In the genomic region with DNA sequence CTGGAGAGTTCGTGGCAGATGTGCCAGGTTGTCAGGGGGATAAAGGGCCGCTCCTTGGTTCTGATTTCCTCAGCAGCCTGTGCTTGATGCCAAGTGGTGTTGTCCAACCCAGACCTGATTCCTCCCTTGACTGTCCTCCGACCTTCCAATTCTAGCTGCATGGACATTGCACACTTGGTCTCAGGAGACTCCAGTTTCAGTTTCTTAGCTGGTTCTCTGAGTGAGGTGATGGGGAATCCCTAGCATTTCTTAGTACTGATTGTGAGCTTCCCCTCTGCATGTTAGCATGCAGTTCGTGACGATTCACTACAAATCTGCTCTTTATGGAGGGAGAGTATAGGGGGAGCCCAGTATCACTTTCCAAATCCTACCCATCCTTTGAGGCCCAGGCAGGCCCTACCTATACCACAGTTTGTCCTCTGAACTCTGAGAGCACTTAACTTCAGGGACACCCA, we compare ENCODE assay signal across 14 cellular contexts. TPM values are rescaled to one million over a fixed set of nuclear protein-coding genes. Genes with fewer than 3 reads are reported as not detected.
DNase-seq lines count a peak whose midpoint lies in the region; ATAC-seq lines count a peak whose summit lies in the region.
"Had no signal": no experiment of that assay in that cellular context is flagged by ENCODE, and none has a peak within 500 bp of the region (broad histone marks: within the 10 kb centered on the region; RNA-seq: fewer than 3 reads in every experiment).

No MANE protein-coding gene starts in this region.

- peak; percentile 53 for DNase-seq in activated CD8-positive, alpha-beta T cell treated with anti-CD3 and anti-CD28 coated beads, Interleukin-2, amount 10 ng/mL, durations not matched to agents 7 days and 5 days
- no peak for DNase-seq in NCI-H1417 treated with DMSO at 0.1 percent for 48 hours (lab: John Stamatoyannopoulos, UW)
- no peak for DNase-seq in NCI-H1436 treated with DMSO at 0.1 percent for 48 hours (lab: John Stamatoyannopoulos, UW)
- DNase-seq in NCI-H526 treated with DMSO at 0.1 percent for 48 hours (lab: John Stamatoyannopoulos, UW) = no peak
- DNase-seq in SK-N-DZ (ENCODE audit: low spot score) = no peak
- DNase-seq: adrenal gland; effector CD4-positive, alpha-beta T cell; H7; NCI-H2081; PC-9; uterus had no signal

- H3K9me3 Mint-ChIP-seq in activated CD8-positive, alpha-beta T cell treated with anti-CD3 and anti-CD28 coated beads, Interleukin-2, amount 10 ng/mL, durations not matched to agents 7 days and 5 days (ENCODE audit: insufficient read depth) = peaks cover 17% of the 10 kb centered on the region

- H3K4me3 Mint-ChIP-seq in activated CD8-positive, alpha-beta T cell treated with anti-CD3 and anti-CD28 coated beads, Interleukin-2, amount 10 ng/mL, durations not matched to agents 7 days and 5 days = peak overlapping the region; percentile 16

- no peak overlapping the region; a peak in 2 of 22 replicates for H3K9ac ChIP-seq in BLaER1 treated with 17β-estradiol and CSF1 and Interleukin-3, amounts not matched to agents 10 nM and 100 nM

- no peak overlapping the region for H3K27ac ChIP-seq in BLaER1 treated with 17β-estradiol and CSF1 and Interleukin-3, amounts not matched to agents 10 nM and 100 nM
- H3K27ac ChIP-seq: adrenal gland, PC-9, uterus had no signal

- CTCF ChIA-PET in activated CD8-positive, alpha-beta T cell treated with anti-CD3 and anti-CD28 coated beads, Interleukin-2, amount 10 ng/mL, durations not matched to agents 7 days and 5 days (lab: Charles Lee) = interaction anchor here (0.6 to 4.7 kb wide), 17 partner anchors 9 to 919 kb away, joined by 3 to 31 read pairs (median 9); a partner anchor contains a TSS

- peaks cover 12 to 30% (median 21%) of the 10 kb centered on the region in 11 experiments for H3K9me3 ChIP-seq in BLaER1 treated with 17β-estradiol and CSF1 and Interleukin-3, amounts not matched to agents 10 nM and 100 nM (replicated peaks in 1 of 11)
- H3K9me3 ChIP-seq: uterus had no signal

- H3K4me1 Mint-ChIP-seq in activated CD8-positive, alpha-beta T cell treated with anti-CD3 and anti-CD28 coated beads, Interleukin-2, amount 10 ng/mL, durations not matched to agents 7 days and 5 days (ENCODE audit: low read depth) = peaks cover 63% of the 10 kb centered on the region

- POLR2A ChIA-PET in activated CD8-positive, alpha-beta T cell treated with anti-CD3 and anti-CD28 coated beads, Interleukin-2, amount 10 ng/mL, durations not matched to agents 7 days and 5 days (lab: Charles Lee) = interaction anchor here (0.8 to 4.9 kb wide), 15 partner anchors 8 to 70 kb away, joined by 3 to 68 read pairs (median 4); a partner anchor contains a TSS

- no peaks in the 10 kb centered on the region for H3K27me3 Mint-ChIP-seq in activated CD8-positive, alpha-beta T cell treated with anti-CD3 and anti-CD28 coated beads, Interleukin-2, amount 10 ng/mL, durations not matched to agents 7 days and 5 days (ENCODE audit: low read depth)

- H3K27ac Mint-ChIP-seq in activated CD8-positive, alpha-beta T cell treated with anti-CD3 and anti-CD28 coated beads, Interleukin-2, amount 10 ng/mL, durations not matched to agents 7 days and 5 days = peak overlapping the region; percentile 89

- H3K4me3 ChIP-seq in BLaER1 treated with 17β-estradiol and CSF1 and Interleukin-3, amounts not matched to agents 10 nM and 100 nM = no peak overlapping the region
- H3K4me3 ChIP-seq: adrenal gland, PC-9, uterus had no signal

- no peaks in the 10 kb centered on the region for H3K36me3 ChIP-seq in BLaER1 treated with 17β-estradiol and CSF1 and Interleukin-3, amounts not matched to agents 10 nM and 100 nM
- H3K36me3 ChIP-seq: adrenal gland, uterus had no signal

- no peaks in the 10 kb centered on the region for H4K20me1 ChIP-seq in BLaER1 treated with 17β-estradiol and CSF1 and Interleukin-3, amounts not matched to agents 10 nM and 100 nM

- H3K4me1 ChIP-seq in BLaER1 treated with 17β-estradiol and CSF1 and Interleukin-3, amounts not matched to agents 10 nM and 100 nM = peaks cover 27 to 32% (median 30%) of the 10 kb centered on the region in 10 experiments
- H3K4me1 ChIP-seq: adrenal gland, uterus had no signal

- peak; percentile 77 for ATAC-seq in GM18868 (IDR thresholded peaks at IDR 0.05; ENCODE audit: unreplicated experiment)
- ATAC-seq in HG02938 (IDR thresholded peaks at IDR 0.05; ENCODE audit: unreplicated experiment) = peak; percentile 81
- peak; percentile 67 for ATAC-seq in activated CD8-positive, alpha-beta T cell treated with anti-CD3 and anti-CD28 coated beads, Interleukin-2, amount 10 ng/mL, durations not matched to agents 7 days and 5 days

- H3K27me3 ChIP-seq in BLaER1 treated with 17β-estradiol and CSF1 and Interleukin-3, amounts not matched to agents 10 nM and 100 nM = no peaks in the 10 kb centered on the region
- H3K27me3 ChIP-seq: adrenal gland, uterus had no signal

- peaks cover 31% of the 10 kb centered on the region for H3K36me3 Mint-ChIP-seq in activated CD8-positive, alpha-beta T cell treated with anti-CD3 and anti-CD28 coated beads, Interleukin-2, amount 10 ng/mL, durations not matched to agents 7 days and 5 days (ENCODE audit: low read depth)

- H3K4me2 ChIP-seq in BLaER1 treated with 17β-estradiol and CSF1 and Interleukin-3, amounts not matched to agents 10 nM and 100 nM = peak overlapping the region; percentile 19 to 67 (median 43); a peak in 19 of 22 replicates
- H3K4me2 ChIP-seq: PC-9 had no signal

RNA-seq across cellular contexts. Expression of a gene that starts 12.4 kb away (rescaled TPM):
- 100 to 1,000 TPM; 171 to 173 TPM for total RNA-seq in activated CD8-positive, alpha-beta T cell treated with anti-CD3 and anti-CD28 coated beads, Interleukin-2, amount 10 ng/mL, durations not matched to agents 7 days and 5 days
- polyA plus RNA-seq in SK-N-DZ (2014; cell fraction: cytosol; rRNA removed) = 0.07 TPM in 1 of 2 replicates, not detected in the other
- polyA plus RNA-seq in SK-N-DZ (2014; cell fraction: nucleus; rRNA removed) = not detected in 2 replicates
- total RNA-seq: PC-9 had no signal
